In the genomic region with DNA sequence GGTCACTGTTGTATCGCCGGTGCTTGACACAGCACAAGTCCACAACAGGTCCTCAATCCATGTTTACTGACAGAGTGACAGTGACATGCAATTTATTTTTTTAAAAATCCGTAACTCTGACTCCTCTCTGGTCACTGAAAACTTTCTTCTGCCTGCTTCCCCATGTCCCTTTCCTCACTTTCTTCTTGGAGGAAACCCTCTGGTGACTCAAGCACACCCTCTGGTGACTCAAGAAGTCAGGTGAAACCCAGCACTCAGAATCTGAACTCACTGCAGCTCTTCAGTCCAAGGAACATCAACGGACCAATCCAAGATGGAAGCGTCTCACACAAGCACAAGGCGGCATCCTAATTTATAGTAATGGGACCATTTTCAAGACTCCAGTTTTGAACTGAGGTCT, we compare ENCODE assay signal across 1 cellular context.
TF ChIP-seq lines count a peak whose summit lies in the region.

No MANE protein-coding gene starts in this region.

TF ChIP-seq in GM12878, 131 proteins besides CTCF, POLR2A, EP300 and RAD21 (continued from another document):
- TF ChIP-seq, protein P1, sequence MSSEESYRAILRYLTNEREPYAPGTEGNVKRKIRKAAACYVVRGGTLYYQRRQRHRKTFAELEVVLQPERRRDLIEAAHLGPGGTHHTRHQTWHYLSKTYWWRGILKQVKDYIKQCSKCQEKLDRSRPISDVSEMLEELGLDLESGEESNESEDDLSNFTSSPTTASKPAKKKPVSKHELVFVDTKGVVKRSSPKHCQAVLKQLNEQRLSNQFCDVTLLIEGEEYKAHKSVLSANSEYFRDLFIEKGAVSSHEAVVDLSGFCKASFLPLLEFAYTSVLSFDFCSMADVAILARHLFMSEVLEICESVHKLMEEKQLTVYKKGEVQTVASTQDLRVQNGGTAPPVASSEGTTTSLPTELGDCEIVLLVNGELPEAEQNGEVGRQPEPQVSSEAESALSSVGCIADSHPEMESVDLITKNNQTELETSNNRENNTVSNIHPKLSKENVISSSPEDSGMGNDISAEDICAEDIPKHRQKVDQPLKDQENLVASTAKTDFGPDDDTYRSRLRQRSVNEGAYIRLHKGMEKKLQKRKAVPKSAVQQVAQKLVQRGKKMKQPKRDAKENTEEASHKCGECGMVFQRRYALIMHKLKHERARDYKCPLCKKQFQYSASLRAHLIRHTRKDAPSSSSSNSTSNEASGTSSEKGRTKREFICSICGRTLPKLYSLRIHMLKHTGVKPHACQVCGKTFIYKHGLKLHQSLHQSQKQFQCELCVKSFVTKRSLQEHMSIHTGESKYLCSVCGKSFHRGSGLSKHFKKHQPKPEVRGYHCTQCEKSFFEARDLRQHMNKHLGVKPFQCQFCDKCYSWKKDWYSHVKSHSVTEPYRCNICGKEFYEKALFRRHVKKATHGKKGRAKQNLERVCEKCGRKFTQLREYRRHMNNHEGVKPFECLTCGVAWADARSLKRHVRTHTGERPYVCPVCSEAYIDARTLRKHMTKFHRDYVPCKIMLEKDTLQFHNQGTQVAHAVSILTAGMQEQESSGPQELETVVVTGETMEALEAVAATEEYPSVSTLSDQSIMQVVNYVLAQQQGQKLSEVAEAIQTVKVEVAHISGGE (CRISPR knock-in tag; IDR thresholded peaks at IDR 0.05), result no peak
- TF ChIP-seq SUPT20H (IDR thresholded peaks at IDR 0.05; ENCODE audit: borderline replicate concordance, control insufficient read depth, low read depth, low read length), result no peak
- TF ChIP-seq, protein P2, sequence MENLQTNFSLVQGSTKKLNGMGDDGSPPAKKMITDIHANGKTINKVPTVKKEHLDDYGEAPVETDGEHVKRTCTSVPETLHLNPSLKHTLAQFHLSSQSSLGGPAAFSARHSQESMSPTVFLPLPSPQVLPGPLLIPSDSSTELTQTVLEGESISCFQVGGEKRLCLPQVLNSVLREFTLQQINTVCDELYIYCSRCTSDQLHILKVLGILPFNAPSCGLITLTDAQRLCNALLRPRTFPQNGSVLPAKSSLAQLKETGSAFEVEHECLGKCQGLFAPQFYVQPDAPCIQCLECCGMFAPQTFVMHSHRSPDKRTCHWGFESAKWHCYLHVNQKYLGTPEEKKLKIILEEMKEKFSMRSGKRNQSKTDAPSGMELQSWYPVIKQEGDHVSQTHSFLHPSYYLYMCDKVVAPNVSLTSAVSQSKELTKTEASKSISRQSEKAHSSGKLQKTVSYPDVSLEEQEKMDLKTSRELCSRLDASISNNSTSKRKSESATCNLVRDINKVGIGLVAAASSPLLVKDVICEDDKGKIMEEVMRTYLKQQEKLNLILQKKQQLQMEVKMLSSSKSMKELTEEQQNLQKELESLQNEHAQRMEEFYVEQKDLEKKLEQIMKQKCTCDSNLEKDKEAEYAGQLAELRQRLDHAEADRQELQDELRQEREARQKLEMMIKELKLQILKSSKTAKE (IDR thresholded peaks at IDR 0.05; ENCODE audit: low read depth, poor library complexity, severe bottlenecking), result no peak
- TF ChIP-seq BMI1 (IDR thresholded peaks at IDR 0.05; ENCODE audit: borderline replicate concordance), result no peak
- no peak for TF ChIP-seq RFX5 (IDR thresholded peaks at IDR 0.05; ENCODE audit: low read depth, low read length)
- TF ChIP-seq MYC (IDR thresholded peaks at IDR 0.05; ENCODE audit: insufficient read depth, insufficient read length, insufficient replicate concordance, low read length, severe bottlenecking), result no peak
- TF ChIP-seq FOS (IDR thresholded peaks at IDR 0.05; ENCODE audit: borderline replicate concordance, extremely low read depth, insufficient read length), result no peak
- TF ChIP-seq WRNIP1 (IDR thresholded peaks at IDR 0.05; ENCODE audit: borderline replicate concordance, low read depth, low read length), result no peak
- TF ChIP-seq, protein P3, sequence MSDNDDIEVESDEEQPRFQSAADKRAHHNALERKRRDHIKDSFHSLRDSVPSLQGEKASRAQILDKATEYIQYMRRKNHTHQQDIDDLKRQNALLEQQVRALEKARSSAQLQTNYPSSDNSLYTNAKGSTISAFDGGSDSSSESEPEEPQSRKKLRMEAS (IDR thresholded peaks at IDR 0.05; ENCODE audit: low read depth, low read length), result no peak
- TF ChIP-seq STAT3 (IDR thresholded peaks at IDR 0.05; ENCODE audit: low read depth, low read length), result no peak
- TF ChIP-seq ESRRA (IDR thresholded peaks at IDR 0.05; ENCODE audit: low read length), result no peak
